ENCODE assay signal across 15 cellular contexts in genomic region chr16:84446086-84446485, GRCh38.
"Had no signal": no experiment of that assay in that cellular context is flagged by ENCODE, and none has a peak within 500 bp of the region (broad histone marks: within the 10 kb centered on the region; RNA-seq: fewer than 3 reads in every experiment).

No MANE protein-coding gene starts in this region.

- H3K27ac ChIP-seq: epithelial cell of prostate, gastrocnemius medialis, heart left ventricle, suprapubic skin had no signal

- H3K36me3 ChIP-seq: gastrocnemius medialis, heart left ventricle, suprapubic skin had no signal

- H3K9me3 ChIP-seq: gastrocnemius medialis, heart left ventricle, mucosa of descending colon, suprapubic skin had no signal

- ATAC-seq: gastrocnemius medialis; heart left ventricle; left lobe of liver; mucosa of descending colon; naive thymus-derived CD4-positive, alpha-beta T cell; stimulated activated naive CD8-positive, alpha-beta T cell treated with anti-CD3 and anti-CD28 coated beads, Interleukin-15, Interleukin-2, amounts not matched to agents 100 U/mL and 50 U/mL, for 24 hours had no signal

- DNase-seq: activated CD4-positive, alpha-beta T cell treated with anti-CD3 and anti-CD28 coated beads, Interleukin-2, amount 10 ng/mL, durations not matched to agents 7 days and 5 days; cerebellar nuclear complex; effector memory CD4-positive, alpha-beta T cell; gastrocnemius medialis; heart left ventricle; mammary epithelial cell; naive thymus-derived CD4-positive, alpha-beta T cell; stimulated activated CD4-positive, alpha-beta T cell treated with anti-CD3 and anti-CD28 coated beads, Interleukin-15, amount 100 ng/mL, for 24 hours; stimulated activated CD4-positive, alpha-beta T cell treated with anti-CD3 and anti-CD28 coated beads, Interleukin-4, amount 100 ng/mL, for 24 hours; stimulated activated naive CD8-positive, alpha-beta T cell treated with anti-CD3 and anti-CD28 coated beads, Interleukin-15, Interleukin-2, amounts not matched to agents 100 U/mL and 50 U/mL, for 24 hours; trophoblast cell had no signal

- H3K4me3 ChIP-seq: gastrocnemius medialis, heart left ventricle, mucosa of descending colon, suprapubic skin had no signal

- H3K4me1 ChIP-seq: gastrocnemius medialis, suprapubic skin had no signal
